Comparison of ENCODE assay signal across 1 cellular context in genomic region chr3:142595951-142596725, GRCh38.
A peak's percentile ranks its signal among the peaks of the same experiment; 100 is the strongest.
TF ChIP-seq lines count a peak whose summit lies in the region.

A gene with protein sequence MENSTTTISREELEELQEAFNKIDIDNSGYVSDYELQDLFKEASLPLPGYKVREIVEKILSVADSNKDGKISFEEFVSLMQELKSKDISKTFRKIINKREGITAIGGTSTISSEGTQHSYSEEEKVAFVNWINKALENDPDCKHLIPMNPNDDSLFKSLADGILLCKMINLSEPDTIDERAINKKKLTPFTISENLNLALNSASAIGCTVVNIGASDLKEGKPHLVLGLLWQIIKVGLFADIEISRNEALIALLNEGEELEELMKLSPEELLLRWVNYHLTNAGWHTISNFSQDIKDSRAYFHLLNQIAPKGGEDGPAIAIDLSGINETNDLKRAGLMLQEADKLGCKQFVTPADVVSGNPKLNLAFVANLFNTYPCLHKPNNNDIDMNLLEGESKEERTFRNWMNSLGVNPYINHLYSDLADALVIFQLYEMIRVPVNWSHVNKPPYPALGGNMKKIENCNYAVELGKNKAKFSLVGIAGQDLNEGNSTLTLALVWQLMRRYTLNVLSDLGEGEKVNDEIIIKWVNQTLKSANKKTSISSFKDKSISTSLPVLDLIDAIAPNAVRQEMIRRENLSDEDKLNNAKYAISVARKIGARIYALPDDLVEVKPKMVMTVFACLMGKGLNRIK (plus strand): TSS chr3:142596393. CDS start chr3:142664238, 67,845 bp downstream.

TF ChIP-seq in HepG2, 621 proteins besides CTCF, POLR2A, EP300 and RAD21 (continued from another document and continues in another):
- peak; percentile 93 for TF ChIP-seq POGZ (CRISPR knock-in tag; IDR thresholded peaks at IDR 0.05)
- peak; percentile 55; the same call in 1 of the 2 replicates for TF ChIP-seq ZSCAN31 (CRISPR knock-in tag; IDR thresholded peaks at IDR 0.05; ENCODE audit: low read depth)
- TF ChIP-seq PHF20 (CRISPR knock-in tag; IDR thresholded peaks at IDR 0.05), result peak; percentile 76
- peak; percentile 85 for TF ChIP-seq ZNF574 (CRISPR knock-in tag; IDR thresholded peaks at IDR 0.05)
- 0 out of 2 replicates have a peak, but pooled peaks have one; percentile 22 for TF ChIP-seq DNMT3B (CRISPR knock-in tag; conservative IDR thresholded peaks at IDR 0.05)
- TF ChIP-seq MIER3 (CRISPR knock-in tag; IDR thresholded peaks at IDR 0.05; ENCODE audit: borderline replicate concordance), result peak; percentile 82; the same call in 1 of the 2 replicates
- TF ChIP-seq SIX4 (CRISPR knock-in tag; IDR thresholded peaks at IDR 0.05), result peak; percentile 47; the same call in 1 of the 2 replicates
- TF ChIP-seq KLF12 (CRISPR knock-in tag; IDR thresholded peaks at IDR 0.05; ENCODE audit: borderline replicate concordance), result 0 out of 2 replicates have a peak, but pooled peaks have one; percentile 28
- peak; percentile 83 for TF ChIP-seq ELF1 (CRISPR knock-in tag; IDR thresholded peaks at IDR 0.05)
- 0 out of 2 replicates have a peak, but pooled peaks have one; percentile 23 for TF ChIP-seq ZNF256 (CRISPR knock-in tag; conservative IDR thresholded peaks at IDR 0.05)
- peak; percentile 60 for TF ChIP-seq ZBTB7B (CRISPR knock-in tag; IDR thresholded peaks at IDR 0.05)
- no peak for TF ChIP-seq ZNF446 (CRISPR knock-in tag; IDR thresholded peaks at IDR 0.05)
- no peak for TF ChIP-seq ZNF83 (CRISPR knock-in tag; IDR thresholded peaks at IDR 0.05; ENCODE audit: borderline replicate concordance)
- TF ChIP-seq ERF (CRISPR knock-in tag; IDR thresholded peaks at IDR 0.05), result peak; percentile 86; the same call in 1 of the 2 replicates
- TF ChIP-seq NKX3-1 (CRISPR knock-in tag; IDR thresholded peaks at IDR 0.05), result peak; percentile 82
- no peak for TF ChIP-seq MAFF (IDR thresholded peaks at IDR 0.05; ENCODE audit: low read depth, low read length)
- peak; percentile 59; the same call in 1 of the 2 replicates for TF ChIP-seq MEIS2 (CRISPR knock-in tag; IDR thresholded peaks at IDR 0.05)
- no peak for TF ChIP-seq CREB3 (CRISPR knock-in tag; IDR thresholded peaks at IDR 0.05)
- no peak; the same call in 1 of the 2 replicates for TF ChIP-seq ZNF224 (CRISPR knock-in tag; IDR thresholded peaks at IDR 0.05)
- peak; percentile 71; the same call in 1 of the 2 replicates for TF ChIP-seq MYPOP (CRISPR knock-in tag; IDR thresholded peaks at IDR 0.05)
- peak; percentile 88 for TF ChIP-seq THAP9 (CRISPR knock-in tag; IDR thresholded peaks at IDR 0.05; ENCODE audit: borderline replicate concordance)
- no peak for TF ChIP-seq EEA1 (CRISPR knock-in tag; IDR thresholded peaks at IDR 0.05; ENCODE audit: borderline replicate concordance)
- TF ChIP-seq ZNF143 (CRISPR knock-in tag; IDR thresholded peaks at IDR 0.05), result no peak; the same call in 1 of the 2 replicates
- TF ChIP-seq HIC2 (CRISPR knock-in tag; IDR thresholded peaks at IDR 0.05; ENCODE audit: low read depth), result peak; percentile 90
- TF ChIP-seq MED8 (CRISPR knock-in tag; IDR thresholded peaks at IDR 0.05; ENCODE audit: insufficient replicate concordance), result peak; percentile 50
- peak; percentile 94 for TF ChIP-seq ZMYM3 (CRISPR knock-in tag; IDR thresholded peaks at IDR 0.05)
- TF ChIP-seq ZNF251 (CRISPR knock-in tag; IDR thresholded peaks at IDR 0.05), result no peak
- peak; percentile 30 for TF ChIP-seq CBX1 (IDR thresholded peaks at IDR 0.05; ENCODE audit: low read depth)
- TF ChIP-seq, protein P1, sequence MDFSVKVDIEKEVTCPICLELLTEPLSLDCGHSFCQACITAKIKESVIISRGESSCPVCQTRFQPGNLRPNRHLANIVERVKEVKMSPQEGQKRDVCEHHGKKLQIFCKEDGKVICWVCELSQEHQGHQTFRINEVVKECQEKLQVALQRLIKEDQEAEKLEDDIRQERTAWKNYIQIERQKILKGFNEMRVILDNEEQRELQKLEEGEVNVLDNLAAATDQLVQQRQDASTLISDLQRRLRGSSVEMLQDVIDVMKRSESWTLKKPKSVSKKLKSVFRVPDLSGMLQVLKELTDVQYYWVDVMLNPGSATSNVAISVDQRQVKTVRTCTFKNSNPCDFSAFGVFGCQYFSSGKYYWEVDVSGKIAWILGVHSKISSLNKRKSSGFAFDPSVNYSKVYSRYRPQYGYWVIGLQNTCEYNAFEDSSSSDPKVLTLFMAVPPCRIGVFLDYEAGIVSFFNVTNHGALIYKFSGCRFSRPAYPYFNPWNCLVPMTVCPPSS (IDR thresholded peaks at IDR 0.05), result no peak
- no peak for TF ChIP-seq ZNF644 (CRISPR knock-in tag; IDR thresholded peaks at IDR 0.05; ENCODE audit: low read depth)
- no peak for TF ChIP-seq CEBPB (IDR thresholded peaks at IDR 0.05; ENCODE audit: borderline replicate concordance, low read depth, low read length)
- TF ChIP-seq ELF3 (CRISPR knock-in tag; IDR thresholded peaks at IDR 0.05), result peak; percentile 88
- TF ChIP-seq, protein P2, sequence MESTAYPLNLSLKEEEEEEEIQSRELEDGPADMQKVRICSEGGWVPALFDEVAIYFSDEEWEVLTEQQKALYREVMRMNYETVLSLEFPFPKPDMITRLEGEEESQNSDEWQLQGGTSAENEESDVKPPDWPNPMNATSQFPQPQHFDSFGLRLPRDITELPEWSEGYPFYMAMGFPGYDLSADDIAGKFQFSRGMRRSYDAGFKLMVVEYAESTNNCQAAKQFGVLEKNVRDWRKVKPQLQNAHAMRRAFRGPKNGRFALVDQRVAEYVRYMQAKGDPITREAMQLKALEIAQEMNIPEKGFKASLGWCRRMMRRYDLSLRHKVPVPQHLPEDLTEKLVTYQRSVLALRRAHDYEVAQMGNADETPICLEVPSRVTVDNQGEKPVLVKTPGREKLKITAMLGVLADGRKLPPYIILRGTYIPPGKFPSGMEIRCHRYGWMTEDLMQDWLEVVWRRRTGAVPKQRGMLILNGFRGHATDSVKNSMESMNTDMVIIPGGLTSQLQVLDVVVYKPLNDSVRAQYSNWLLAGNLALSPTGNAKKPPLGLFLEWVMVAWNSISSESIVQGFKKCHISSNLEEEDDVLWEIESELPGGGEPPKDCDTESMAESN (CRISPR knock-in tag; conservative IDR thresholded peaks at IDR 0.05), result peak; percentile 92
- TF ChIP-seq, protein P3, sequence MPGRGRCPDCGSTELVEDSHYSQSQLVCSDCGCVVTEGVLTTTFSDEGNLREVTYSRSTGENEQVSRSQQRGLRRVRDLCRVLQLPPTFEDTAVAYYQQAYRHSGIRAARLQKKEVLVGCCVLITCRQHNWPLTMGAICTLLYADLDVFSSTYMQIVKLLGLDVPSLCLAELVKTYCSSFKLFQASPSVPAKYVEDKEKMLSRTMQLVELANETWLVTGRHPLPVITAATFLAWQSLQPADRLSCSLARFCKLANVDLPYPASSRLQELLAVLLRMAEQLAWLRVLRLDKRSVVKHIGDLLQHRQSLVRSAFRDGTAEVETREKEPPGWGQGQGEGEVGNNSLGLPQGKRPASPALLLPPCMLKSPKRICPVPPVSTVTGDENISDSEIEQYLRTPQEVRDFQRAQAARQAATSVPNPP (CRISPR knock-in tag; IDR thresholded peaks at IDR 0.05), result peak; percentile 95
